21 cellular contexts compared by ENCODE assay signal in genomic region chr1:147551036-147551435, GRCh38. TPM values are rescaled to one million over a fixed set of nuclear protein-coding genes. Genes with fewer than 3 reads are reported as not detected.
DNase-seq lines count a peak whose midpoint lies in the region; ATAC-seq, FAIRE-seq and TF ChIP-seq lines count a peak whose summit lies in the region.
"Had no signal": no experiment of that assay in that cellular context is flagged by ENCODE, and none has a peak within 500 bp of the region (broad histone marks: within the 10 kb centered on the region; RNA-seq: fewer than 3 reads in every experiment).

No MANE protein-coding gene starts in this region.

- H3K27me3 ChIP-seq in WERI-Rb-1 (ENCODE audit: insufficient read depth, low read depth, severe bottlenecking): no peaks in the 10 kb centered on the region
- H3K27me3 ChIP-seq in left ventricle myocardium inferior (ENCODE audit: low read depth): no peaks in the 10 kb centered on the region
- no peaks in the 10 kb centered on the region for H3K27me3 ChIP-seq in colonic mucosa

- H3K9me3 ChIP-seq in WERI-Rb-1 (ENCODE audit: severe bottlenecking) (no peaks in the 10 kb centered on the region), left ventricle myocardium inferior (replicated peaks) (no peaks in the 10 kb centered on the region), colonic mucosa (no peaks in the 10 kb centered on the region)
- H3K9me3 ChIP-seq: A549 had no signal

- H3K36me3 ChIP-seq in WERI-Rb-1 (no peaks in the 10 kb centered on the region; the same call in 1 of the 2 replicates), left ventricle myocardium inferior (no peaks in the 10 kb centered on the region), colonic mucosa (no peaks in the 10 kb centered on the region)

- ATAC-seq in HG02798 (IDR thresholded peaks at IDR 0.05; ENCODE audit: poor library complexity, unreplicated experiment): no peak
- ATAC-seq: A549, GM23338 had no signal

- H3K4me1 ChIP-seq in left ventricle myocardium inferior (peaks cover 33% of the 10 kb centered on the region), colonic mucosa (no peaks in the 10 kb centered on the region)
- H3K4me1 ChIP-seq: A549, Caco-2 had no signal

- DNase-seq in HTR-8/SVneo (ENCODE audit: insufficient read length, low spot score): no peak
- peak; percentile 64 for DNase-seq in NCI-H82 (lab: John Stamatoyannopoulos, UW)
- peak; percentile 47 for DNase-seq in WERI-Rb-1
- no peak for DNase-seq in left ventricle myocardium inferior
- no peak for DNase-seq in effector CD4-positive, alpha-beta T cell
- no peak for DNase-seq in DMS79 treated with DMSO at 0.1 percent for 48 hours (lab: John Stamatoyannopoulos, UW)
- no peak for DNase-seq in colonic mucosa
- DNase-seq: AML-193; Caco-2; CD4-positive, alpha-beta T cell; GDM1; HCEC 1CT; IMR-90 had no signal

- TF ChIP-seq CTCF in WERI-Rb-1 (IDR thresholded peaks at IDR 0.05; ENCODE audit: low read depth, low read length) (no peak), left ventricle myocardium inferior (IDR thresholded peaks at IDR 0.05; ENCODE audit: borderline replicate concordance) (no peak), colonic mucosa (IDR thresholded peaks at IDR 0.05) (no peak)

- H3K4me3 ChIP-seq in WERI-Rb-1 (ENCODE audit: low read depth, low read length): no peak overlapping the region
- H3K4me3 ChIP-seq in left ventricle myocardium inferior: no peak overlapping the region
- H3K4me3 ChIP-seq in colonic mucosa: no peak overlapping the region
- H3K4me3 ChIP-seq: A549, GM23338 had no signal

- peak; percentile 23 for FAIRE-seq in HTR-8/SVneo (lab: Jason Lieb, UNC)
- FAIRE-seq: A549, GM12892, GM18507, H54 had no signal

- H3K27ac ChIP-seq in WERI-Rb-1 (no peak overlapping the region), left ventricle myocardium inferior (replicated peaks) (peak overlapping the region; percentile 41), colonic mucosa (no peak overlapping the region)
- H3K27ac ChIP-seq: A549, C4-2B, HL-60 had no signal

- intact Hi-C loops in left ventricle myocardium inferior (cut with micrococcal nuclease) (no loop called here), colonic mucosa (cut with DNase I) (no loop called here)

- no peak overlapping the region for H3K9ac ChIP-seq in colonic mucosa (ENCODE audit: low read depth in 2 of 2, low read length in 2 of 2)

RNA-seq across cellular contexts. Expression of gene BCL9, which starts 9.7 kb away (rescaled TPM):
- total RNA-seq in left ventricle myocardium inferior (12.0 TPM), colonic mucosa (10 to 100 TPM; 15.5 to 21.4 TPM)

Comparison
In these comparisons a context has a peak if more than half of its experiments do, and no peak if none do; other contexts are left out.
1. DNase-seq: peak in NCI-H82 (single experiment) and WERI-Rb-1 (single experiment); none in HTR-8/SVneo (single experiment), left ventricle myocardium inferior (single experiment), effector CD4-positive, alpha-beta T cell (single experiment), DMS79 treated with DMSO at 0.1 percent for 48 hours (single experiment) and colonic mucosa (single experiment).